ENCODE assay signal across 27 cellular contexts in the genomic region with DNA sequence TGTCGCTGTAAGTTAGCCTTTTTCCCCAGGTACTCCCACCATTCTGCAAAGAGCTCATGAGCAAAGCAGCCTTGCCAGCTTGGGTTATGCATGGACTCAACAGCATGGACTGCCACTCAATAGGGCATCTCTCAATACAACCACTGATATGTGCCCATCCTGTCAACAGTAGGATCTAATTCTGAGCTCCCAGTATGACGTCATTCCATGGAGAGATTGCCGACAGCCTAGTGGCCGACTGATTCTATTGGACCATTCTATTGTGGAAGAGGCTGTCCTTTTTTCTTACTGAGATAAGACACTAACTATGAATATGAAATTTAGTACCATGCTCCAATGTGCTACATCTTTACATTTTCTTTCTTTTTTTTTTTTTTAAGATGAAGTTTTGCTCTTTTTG.
"Had no signal": no experiment of that assay in that cellular context is flagged by ENCODE, and none has a peak within 500 bp of the region (broad histone marks: within the 10 kb centered on the region; RNA-seq: fewer than 3 reads in every experiment).

No MANE protein-coding gene starts in this region.

- DNase-seq: stimulated activated CD4-positive, alpha-beta T cell treated with anti-CD3 and anti-CD28 coated beads, Interleukin-2, amount 100 ng/mL, for 48 hours; stimulated activated CD4-positive, alpha-beta T cell treated with anti-CD3 and anti-CD28 coated beads, Interleukin-4, amount 100 ng/mL, for 1 hour; stimulated activated CD4-positive, alpha-beta T cell treated with anti-CD3 and anti-CD28 coated beads, Interleukin-4, amount 100 ng/mL, for 24 hours; stimulated activated CD4-positive, alpha-beta T cell treated with anti-CD3 and anti-CD28 coated beads, Interleukin-4, amount 100 ng/mL, for 4 hours; stimulated activated CD8-positive, alpha-beta memory T cell treated with anti-CD3 and anti-CD28 coated beads, Interleukin-4, amount 100 ng/mL, for 48 hours; stimulated activated naive B cell treated with anti-CD40 and anti-IgM and Interleukin-4, amounts not matched to agents 10 μg/mL and 1 μg/mL and 100 μg/mL, for 72 hours; stimulated activated naive CD4-positive, alpha-beta T cell; stimulated activated naive CD4-positive, alpha-beta T cell treated with Interleukin-2 at 50 U/mL for 16 hours; stimulated activated naive CD8-positive, alpha-beta T cell treated with anti-CD3 and anti-CD28 coated beads, Interleukin-15, amount 100 ng/mL, for 72 hours; stimulated activated naive CD8-positive, alpha-beta T cell treated with anti-CD3 and anti-CD28 coated beads, Interleukin-15, Interleukin-2, amounts not matched to agents 100 U/mL and 50 U/mL, for 24 hours; stomach; substantia nigra; testis; thyroid gland; tibial artery; transverse colon; trophoblast cell; upper lobe of left lung; upper lobe of right lung; uterus had no signal

- H3K27ac ChIP-seq: stomach, suprapubic skin, testis, thoracic aorta, thyroid gland, tibial artery, tibial nerve, transverse colon, upper lobe of left lung, upper lobe of right lung, uterus, vagina had no signal

- H3K4me3 ChIP-seq: stomach, suprapubic skin, testis, thoracic aorta, thyroid gland, tibial artery, tibial nerve, transverse colon, upper lobe of left lung, upper lobe of right lung, uterus, vagina had no signal

- H3K9me3 ChIP-seq: suprapubic skin, testis, thoracic aorta, thyroid gland, tibial artery, tibial nerve, transverse colon, upper lobe of left lung, upper lobe of right lung, uterus, vagina had no signal

- H3K4me1 ChIP-seq: stomach, suprapubic skin, testis, thyroid gland, tibial artery, tibial nerve, transverse colon, upper lobe of left lung, upper lobe of right lung, uterus, vagina had no signal

- ATAC-seq: stimulated activated effector memory CD8-positive, alpha-beta T cell treated with anti-CD3 and anti-CD28 coated beads, Interleukin-12 subunit alpha, Interleukin-12 subunit beta, amount 100 ng/mL, for 72 hours; stimulated activated memory B cell treated with anti-CD40 and anti-IgM and Interleukin-4, amounts not matched to agents 10 μg/mL and 1 μg/mL and 100 μg/mL, for 72 hours; stimulated activated naive B cell treated with anti-CD40 and anti-IgM and Interleukin-4, amounts not matched to agents 10 μg/mL and 1 μg/mL and 100 μg/mL, for 72 hours; stimulated activated naive CD8-positive, alpha-beta T cell treated with anti-CD3 and anti-CD28 coated beads, Interleukin-15, amount 100 ng/mL, for 72 hours; stimulated activated naive CD8-positive, alpha-beta T cell treated with anti-CD3 and anti-CD28 coated beads, Interleukin-15, Interleukin-2, amounts not matched to agents 100 U/mL and 50 U/mL, for 24 hours; upper lobe of right lung had no signal

- H3K27me3 ChIP-seq: stomach, suprapubic skin, testis, thyroid gland, tibial artery, tibial nerve, transverse colon, upper lobe of left lung, upper lobe of right lung, uterus, vagina had no signal

- FAIRE-seq: urothelium cell line had no signal

- H3K36me3 ChIP-seq: stomach, suprapubic skin, thoracic aorta, thyroid gland, tibial artery, tibial nerve, transverse colon, upper lobe of left lung, upper lobe of right lung, uterus, vagina had no signal
